In the genomic region with DNA sequence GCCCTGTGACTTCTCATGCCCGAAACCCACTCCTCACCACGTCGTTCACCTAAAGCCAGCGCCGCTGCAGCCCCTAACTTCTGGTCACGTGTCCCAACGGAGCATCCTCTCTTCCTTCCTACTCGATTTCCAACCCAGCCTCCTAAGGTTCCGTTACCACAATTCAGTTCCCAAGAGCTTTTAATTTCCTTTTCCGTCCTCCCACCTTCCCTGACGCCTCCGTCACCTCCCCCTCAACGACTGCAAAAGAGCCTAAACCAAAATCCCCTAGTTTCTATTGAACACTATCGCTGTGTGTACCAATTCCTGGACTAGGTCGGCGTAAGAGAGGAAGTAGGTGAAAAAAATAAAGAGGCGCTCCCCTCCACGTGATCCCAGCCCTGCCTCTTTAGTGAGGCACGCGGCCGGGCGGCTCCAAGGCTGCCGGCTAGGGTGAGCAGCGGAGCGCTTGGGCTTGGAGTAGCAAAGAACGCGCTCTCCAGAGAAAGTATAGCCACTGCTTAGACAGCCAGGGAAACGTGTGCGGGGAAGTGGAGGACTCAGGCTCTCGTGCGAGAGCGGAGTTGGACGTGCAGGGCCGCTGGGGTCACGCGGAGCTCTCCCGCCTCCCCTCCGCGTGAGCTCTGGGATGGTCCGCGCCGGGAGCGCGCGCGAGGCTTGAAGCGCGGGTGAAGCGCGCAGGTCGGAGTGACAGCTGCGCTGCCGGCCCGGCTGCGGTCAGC, we compare ENCODE assay signal across 1 cellular context.
TF ChIP-seq lines count a peak whose summit lies in the region.

A gene (plus strand): TSS at position 685 of the 722 bp plus-strand sequence.
A gene (minus strand): TSS at position 82 of the 722 bp plus-strand sequence. CDS start 1,189 bp downstream, outside the sequence.

TF ChIP-seq in K562, 482 proteins besides CTCF, POLR2A, EP300 and RAD21 (continued from another document and continues in another):
- TF ChIP-seq, protein P1, sequence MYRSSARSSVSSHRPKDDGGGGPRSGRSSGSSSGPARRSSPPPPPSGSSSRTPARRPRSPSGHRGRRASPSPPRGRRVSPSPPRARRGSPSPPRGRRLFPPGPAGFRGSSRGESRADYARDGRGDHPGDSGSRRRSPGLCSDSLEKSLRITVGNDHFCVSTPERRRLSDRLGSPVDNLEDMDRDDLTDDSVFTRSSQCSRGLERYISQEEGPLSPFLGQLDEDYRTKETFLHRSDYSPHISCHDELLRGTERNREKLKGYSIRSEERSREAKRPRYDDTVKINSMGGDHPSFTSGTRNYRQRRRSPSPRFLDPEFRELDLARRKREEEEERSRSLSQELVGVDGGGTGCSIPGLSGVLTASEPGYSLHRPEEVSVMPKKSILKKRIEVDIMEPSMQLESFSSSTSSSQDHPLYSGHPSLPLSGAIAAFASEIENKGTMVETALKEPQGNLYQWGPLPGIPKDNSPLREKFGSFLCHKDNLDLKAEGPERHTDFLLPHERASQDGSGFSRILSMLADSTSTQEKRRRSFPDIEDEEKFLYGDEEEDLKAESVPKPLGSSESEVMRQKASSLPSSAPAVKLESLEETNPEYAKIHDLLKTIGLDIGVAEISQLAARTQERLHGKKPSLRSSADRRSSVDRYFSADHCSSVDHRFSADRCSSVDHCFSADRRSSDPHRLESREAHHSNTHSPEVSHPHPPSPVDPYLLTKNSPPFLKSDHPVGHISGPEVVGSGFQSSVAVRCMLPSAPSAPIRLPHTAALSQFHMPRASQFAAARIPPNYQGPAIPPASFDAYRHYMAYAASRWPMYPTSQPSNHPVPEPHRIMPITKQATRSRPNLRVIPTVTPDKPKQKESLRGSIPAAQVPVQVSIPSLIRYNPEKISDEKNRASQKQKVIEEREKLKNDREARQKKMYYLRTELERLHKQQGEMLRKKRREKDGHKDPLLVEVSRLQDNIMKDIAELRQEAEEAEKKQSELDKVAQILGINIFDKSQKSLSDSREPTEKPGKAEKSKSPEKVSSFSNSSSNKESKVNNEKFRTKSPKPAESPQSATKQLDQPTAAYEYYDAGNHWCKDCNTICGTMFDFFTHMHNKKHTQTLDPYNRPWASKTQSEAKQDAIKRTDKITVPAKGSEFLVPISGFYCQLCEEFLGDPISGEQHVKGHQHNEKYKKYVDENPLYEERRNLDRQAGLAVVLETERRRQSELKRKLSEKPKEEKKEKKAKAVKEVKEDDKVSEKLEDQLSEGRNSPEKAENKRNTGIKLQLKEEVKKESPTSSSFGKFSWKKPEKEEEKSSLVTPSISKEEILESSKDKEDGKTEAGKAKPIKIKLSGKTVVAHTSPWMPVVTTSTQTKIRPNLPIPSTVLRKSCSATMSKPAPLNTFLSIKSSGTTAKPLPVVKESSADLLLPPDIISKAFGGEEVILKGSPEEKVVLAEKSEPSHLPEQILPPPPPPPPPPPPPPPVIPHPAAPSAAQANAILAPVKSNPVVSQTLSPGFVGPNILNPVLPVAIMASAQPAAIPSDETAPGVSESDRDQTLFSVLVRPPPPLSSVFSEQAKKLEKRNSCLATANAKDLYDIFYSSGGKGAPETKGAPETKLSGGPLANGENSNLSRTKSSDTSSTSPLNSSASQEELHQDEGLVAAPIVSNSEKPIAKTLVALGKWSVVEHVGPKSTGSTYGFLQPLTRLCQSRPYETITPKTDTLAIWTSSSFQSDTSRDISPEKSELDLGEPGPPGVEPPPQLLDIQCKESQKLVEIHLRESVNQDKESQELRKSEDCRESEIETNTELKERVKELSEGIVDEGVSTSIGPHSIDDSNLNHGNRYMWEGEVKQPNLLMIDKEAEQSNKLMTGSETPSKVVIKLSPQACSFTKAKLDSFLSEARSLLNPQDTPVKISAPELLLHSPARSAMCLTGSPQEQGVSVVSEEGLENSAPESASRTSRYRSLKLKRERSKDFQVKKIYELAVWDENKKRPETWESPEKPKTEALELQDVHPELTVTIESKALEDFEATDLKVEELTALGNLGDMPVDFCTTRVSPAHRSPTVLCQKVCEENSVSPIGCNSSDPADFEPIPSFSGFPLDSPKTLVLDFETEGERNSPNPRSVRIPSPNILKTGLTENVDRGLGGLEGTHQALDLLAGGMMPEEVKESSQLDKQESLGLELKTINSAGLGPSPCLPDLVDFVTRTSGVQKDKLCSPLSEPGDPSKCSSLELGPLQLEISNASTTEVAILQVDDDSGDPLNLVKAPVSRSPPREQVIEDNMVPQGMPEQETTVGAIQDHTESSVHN (IDR thresholded peaks at IDR 0.05; ENCODE audit: borderline replicate concordance in 1 of 2, low read depth in 1 of 2): peak in 1 of 2 experiments; percentile 90; a peak in 2 of 4 replicates
- TF ChIP-seq CHD1 (IDR thresholded peaks at IDR 0.05; ENCODE audit: low read length) (no peak), TAF1 (IDR thresholded peaks at IDR 0.05; ENCODE audit: control insufficient read depth, extremely low read depth, insufficient read depth, low read length, severe bottlenecking) (peak; percentile 93), BRD9 (IDR thresholded peaks at IDR 0.05; ENCODE audit: low read depth, partially characterized antibody) (peak; percentile 89), SMARCE1 (IDR thresholded peaks at IDR 0.05) (peak; percentile 64), CCAR2 (IDR thresholded peaks at IDR 0.05; ENCODE audit: low read depth, low read length) (0 out of 2 replicates have a peak, but pooled peaks have one; percentile 41), EWSR1 (IDR thresholded peaks at IDR 0.05; ENCODE audit: borderline replicate concordance, low read depth, partially characterized antibody) (no peak), OTX1 (CRISPR knock-in tag; IDR thresholded peaks at IDR 0.05) (peak; percentile 91), ZBTB1 (CRISPR knock-in tag; IDR thresholded peaks at IDR 0.05; ENCODE audit: borderline replicate concordance, low read depth) (no peak), TRIM24 (IDR thresholded peaks at IDR 0.05) (peak in 1 of 2 experiments; percentile 99; a peak in 2 of 4 replicates), TRIM28 (IDR thresholded peaks at IDR 0.05) (peak; percentile 77; the same call in 1 of the 2 replicates), ASH1L (IDR thresholded peaks at IDR 0.05; ENCODE audit: borderline replicate concordance, low read depth, partially characterized antibody) (peak; percentile 86), ZNF778 (CRISPR knock-in tag; IDR thresholded peaks at IDR 0.05) (no peak), POLR2B (IDR thresholded peaks at IDR 0.05; ENCODE audit: low read depth, partially characterized antibody) (peak; percentile 73), PHF20 (IDR thresholded peaks at IDR 0.05; ENCODE audit: partially characterized antibody) (peak; percentile 99), TCFL5 (CRISPR knock-in tag; conservative IDR thresholded peaks at IDR 0.05) (0 out of 2 replicates have a peak, but pooled peaks have one; percentile 2), CREB1 (IDR thresholded peaks at IDR 0.05) (0 out of 2 replicates have a peak, but pooled peaks have one; percentile 7), CREB1 (CRISPR knock-in tag; IDR thresholded peaks at IDR 0.05) (peak; percentile 58), SLC30A9 (CRISPR knock-in tag; IDR thresholded peaks at IDR 0.05) (no peak), HNRNPH1 (optimal IDR thresholded peaks at IDR 0.05; ENCODE audit: low read depth, low read length) (no peak), HDAC6 (IDR thresholded peaks at IDR 0.05; ENCODE audit: low read depth, low read length) (no peak), MEIS2 (IDR thresholded peaks at IDR 0.05; ENCODE audit: partially characterized antibody) (no peak), BACH1 (tag; IDR thresholded peaks at IDR 0.05) (no peak), PTTG1 (tag; IDR thresholded peaks at IDR 0.05; ENCODE audit: low read depth) (no peak), FOXA3 (CRISPR knock-in tag; conservative IDR thresholded peaks at IDR 0.05 in 1 of 2, IDR thresholded peaks at IDR 0.05 in 1 of 2) (peak in 1 of 2 experiments; percentile 56; a peak in 1 of 4 replicates), ZC3H11A (IDR thresholded peaks at IDR 0.05; ENCODE audit: low read depth, low read length) (peak; percentile 92), HDAC3 (IDR thresholded peaks at IDR 0.05; ENCODE audit: borderline replicate concordance, partially characterized antibody) (peak; percentile 85), ZNF584 (CRISPR knock-in tag; IDR thresholded peaks at IDR 0.05; ENCODE audit: low read depth) (no peak), RBM14 (IDR thresholded peaks at IDR 0.05; ENCODE audit: borderline replicate concordance, insufficient read depth, low read depth, low read length) (no peak), ZBTB17 (CRISPR knock-in tag; IDR thresholded peaks at IDR 0.05) (no peak)
- TF ChIP-seq, protein P2, sequence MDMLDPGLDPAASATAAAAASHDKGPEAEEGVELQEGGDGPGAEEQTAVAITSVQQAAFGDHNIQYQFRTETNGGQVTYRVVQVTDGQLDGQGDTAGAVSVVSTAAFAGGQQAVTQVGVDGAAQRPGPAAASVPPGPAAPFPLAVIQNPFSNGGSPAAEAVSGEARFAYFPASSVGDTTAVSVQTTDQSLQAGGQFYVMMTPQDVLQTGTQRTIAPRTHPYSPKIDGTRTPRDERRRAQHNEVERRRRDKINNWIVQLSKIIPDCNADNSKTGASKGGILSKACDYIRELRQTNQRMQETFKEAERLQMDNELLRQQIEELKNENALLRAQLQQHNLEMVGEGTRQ (CRISPR knock-in tag; IDR thresholded peaks at IDR 0.05): peak; percentile 90
- TF ChIP-seq, protein P3, sequence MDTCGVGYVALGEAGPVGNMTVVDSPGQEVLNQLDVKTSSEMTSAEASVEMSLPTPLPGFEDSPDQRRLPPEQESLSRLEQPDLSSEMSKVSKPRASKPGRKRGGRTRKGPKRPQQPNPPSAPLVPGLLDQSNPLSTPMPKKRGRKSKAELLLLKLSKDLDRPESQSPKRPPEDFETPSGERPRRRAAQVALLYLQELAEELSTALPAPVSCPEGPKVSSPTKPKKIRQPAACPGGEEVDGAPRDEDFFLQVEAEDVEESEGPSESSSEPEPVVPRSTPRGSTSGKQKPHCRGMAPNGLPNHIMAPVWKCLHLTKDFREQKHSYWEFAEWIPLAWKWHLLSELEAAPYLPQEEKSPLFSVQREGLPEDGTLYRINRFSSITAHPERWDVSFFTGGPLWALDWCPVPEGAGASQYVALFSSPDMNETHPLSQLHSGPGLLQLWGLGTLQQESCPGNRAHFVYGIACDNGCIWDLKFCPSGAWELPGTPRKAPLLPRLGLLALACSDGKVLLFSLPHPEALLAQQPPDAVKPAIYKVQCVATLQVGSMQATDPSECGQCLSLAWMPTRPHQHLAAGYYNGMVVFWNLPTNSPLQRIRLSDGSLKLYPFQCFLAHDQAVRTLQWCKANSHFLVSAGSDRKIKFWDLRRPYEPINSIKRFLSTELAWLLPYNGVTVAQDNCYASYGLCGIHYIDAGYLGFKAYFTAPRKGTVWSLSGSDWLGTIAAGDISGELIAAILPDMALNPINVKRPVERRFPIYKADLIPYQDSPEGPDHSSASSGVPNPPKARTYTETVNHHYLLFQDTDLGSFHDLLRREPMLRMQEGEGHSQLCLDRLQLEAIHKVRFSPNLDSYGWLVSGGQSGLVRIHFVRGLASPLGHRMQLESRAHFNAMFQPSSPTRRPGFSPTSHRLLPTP (IDR thresholded peaks at IDR 0.05; ENCODE audit: borderline replicate concordance, extremely low read depth, insufficient read length): no peak
- TF ChIP-seq, protein P4, sequence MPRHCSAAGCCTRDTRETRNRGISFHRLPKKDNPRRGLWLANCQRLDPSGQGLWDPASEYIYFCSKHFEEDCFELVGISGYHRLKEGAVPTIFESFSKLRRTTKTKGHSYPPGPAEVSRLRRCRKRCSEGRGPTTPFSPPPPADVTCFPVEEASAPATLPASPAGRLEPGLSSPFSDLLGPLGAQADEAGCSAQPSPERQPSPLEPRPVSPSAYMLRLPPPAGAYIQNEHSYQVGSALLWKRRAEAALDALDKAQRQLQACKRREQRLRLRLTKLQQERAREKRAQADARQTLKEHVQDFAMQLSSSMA (CRISPR knock-in tag; IDR thresholded peaks at IDR 0.05): peak; percentile 23; the same call in 1 of the 2 replicates
- TF ChIP-seq, protein P5, sequence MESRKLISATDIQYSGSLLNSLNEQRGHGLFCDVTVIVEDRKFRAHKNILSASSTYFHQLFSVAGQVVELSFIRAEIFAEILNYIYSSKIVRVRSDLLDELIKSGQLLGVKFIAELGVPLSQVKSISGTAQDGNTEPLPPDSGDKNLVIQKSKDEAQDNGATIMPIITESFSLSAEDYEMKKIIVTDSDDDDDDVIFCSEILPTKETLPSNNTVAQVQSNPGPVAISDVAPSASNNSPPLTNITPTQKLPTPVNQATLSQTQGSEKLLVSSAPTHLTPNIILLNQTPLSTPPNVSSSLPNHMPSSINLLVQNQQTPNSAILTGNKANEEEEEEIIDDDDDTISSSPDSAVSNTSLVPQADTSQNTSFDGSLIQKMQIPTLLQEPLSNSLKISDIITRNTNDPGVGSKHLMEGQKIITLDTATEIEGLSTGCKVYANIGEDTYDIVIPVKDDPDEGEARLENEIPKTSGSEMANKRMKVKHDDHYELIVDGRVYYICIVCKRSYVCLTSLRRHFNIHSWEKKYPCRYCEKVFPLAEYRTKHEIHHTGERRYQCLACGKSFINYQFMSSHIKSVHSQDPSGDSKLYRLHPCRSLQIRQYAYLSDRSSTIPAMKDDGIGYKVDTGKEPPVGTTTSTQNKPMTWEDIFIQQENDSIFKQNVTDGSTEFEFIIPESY (CRISPR knock-in tag; IDR thresholded peaks at IDR 0.05): peak; percentile 56; the same call in 1 of the 2 replicates
- TF ChIP-seq, protein P6, sequence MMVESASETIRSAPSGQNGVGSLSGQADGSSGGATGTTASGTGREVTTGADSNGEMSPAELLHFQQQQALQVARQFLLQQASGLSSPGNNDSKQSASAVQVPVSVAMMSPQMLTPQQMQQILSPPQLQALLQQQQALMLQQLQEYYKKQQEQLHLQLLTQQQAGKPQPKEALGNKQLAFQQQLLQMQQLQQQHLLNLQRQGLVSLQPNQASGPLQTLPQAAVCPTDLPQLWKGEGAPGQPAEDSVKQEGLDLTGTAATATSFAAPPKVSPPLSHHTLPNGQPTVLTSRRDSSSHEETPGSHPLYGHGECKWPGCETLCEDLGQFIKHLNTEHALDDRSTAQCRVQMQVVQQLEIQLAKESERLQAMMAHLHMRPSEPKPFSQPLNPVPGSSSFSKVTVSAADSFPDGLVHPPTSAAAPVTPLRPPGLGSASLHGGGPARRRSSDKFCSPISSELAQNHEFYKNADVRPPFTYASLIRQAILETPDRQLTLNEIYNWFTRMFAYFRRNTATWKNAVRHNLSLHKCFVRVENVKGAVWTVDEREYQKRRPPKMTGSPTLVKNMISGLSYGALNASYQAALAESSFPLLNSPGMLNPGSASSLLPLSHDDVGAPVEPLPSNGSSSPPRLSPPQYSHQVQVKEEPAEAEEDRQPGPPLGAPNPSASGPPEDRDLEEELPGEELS (CRISPR knock-in tag; IDR thresholded peaks at IDR 0.05; ENCODE audit: borderline replicate concordance): peak; percentile 63; the same call in 1 of the 2 replicates
- TF ChIP-seq, protein P7, sequence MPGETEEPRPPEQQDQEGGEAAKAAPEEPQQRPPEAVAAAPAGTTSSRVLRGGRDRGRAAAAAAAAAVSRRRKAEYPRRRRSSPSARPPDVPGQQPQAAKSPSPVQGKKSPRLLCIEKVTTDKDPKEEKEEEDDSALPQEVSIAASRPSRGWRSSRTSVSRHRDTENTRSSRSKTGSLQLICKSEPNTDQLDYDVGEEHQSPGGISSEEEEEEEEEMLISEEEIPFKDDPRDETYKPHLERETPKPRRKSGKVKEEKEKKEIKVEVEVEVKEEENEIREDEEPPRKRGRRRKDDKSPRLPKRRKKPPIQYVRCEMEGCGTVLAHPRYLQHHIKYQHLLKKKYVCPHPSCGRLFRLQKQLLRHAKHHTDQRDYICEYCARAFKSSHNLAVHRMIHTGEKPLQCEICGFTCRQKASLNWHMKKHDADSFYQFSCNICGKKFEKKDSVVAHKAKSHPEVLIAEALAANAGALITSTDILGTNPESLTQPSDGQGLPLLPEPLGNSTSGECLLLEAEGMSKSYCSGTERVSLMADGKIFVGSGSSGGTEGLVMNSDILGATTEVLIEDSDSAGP (CRISPR knock-in tag; IDR thresholded peaks at IDR 0.05): peak; percentile 16; the same call in 1 of the 2 replicates
